In the genomic region with DNA sequence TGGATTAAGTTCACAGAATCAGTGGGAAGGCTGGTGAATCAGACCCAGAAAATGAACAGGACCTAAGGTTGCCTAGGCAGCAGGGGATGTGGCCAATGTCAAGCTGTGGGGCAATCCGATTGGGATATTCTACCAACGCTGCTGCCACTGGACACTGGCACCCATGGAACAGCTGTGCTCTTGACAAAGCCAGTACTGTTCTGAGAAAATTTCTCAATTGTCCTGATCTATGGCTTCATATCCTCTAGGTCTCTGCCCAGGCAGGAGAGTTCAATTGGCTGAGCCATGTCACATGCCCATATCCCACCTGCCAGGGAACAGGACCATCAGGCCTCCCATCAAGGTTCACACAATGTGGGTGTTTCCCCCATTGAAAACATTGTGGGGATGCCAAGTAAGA, we compare ENCODE assay signal across 19 cellular contexts. TPM values are rescaled to one million over a fixed set of nuclear protein-coding genes. Genes with fewer than 3 reads are reported as not detected.
"Had no signal": no experiment of that assay in that cellular context is flagged by ENCODE, and none has a peak within 500 bp of the region (broad histone marks: within the 10 kb centered on the region; RNA-seq: fewer than 3 reads in every experiment).

No MANE protein-coding gene starts in this region.

- H3K9me3 Mint-ChIP-seq: activated naive CD4-positive, alpha-beta T cell treated with anti-CD3 and anti-CD28 coated beads, Interleukin-2, amount 10 ng/mL, durations not matched to agents 7 days and 5 days; effector memory CD8-positive, alpha-beta T cell; natural killer cell treated with Interleukin-12 subunit alpha and Interleukin-12 subunit beta and Interleukin-15 and Interleukin-18, amount 100 ng/mL, for 72 hours; stimulated activated naive CD8-positive, alpha-beta T cell treated with anti-CD3 and anti-CD28 coated beads, Interleukin-15, amount 100 ng/mL, for 72 hours had no signal

- H3K36me3 Mint-ChIP-seq: activated naive CD4-positive, alpha-beta T cell treated with anti-CD3 and anti-CD28 coated beads, Interleukin-2, amount 10 ng/mL, durations not matched to agents 7 days and 5 days; immature natural killer cell had no signal

- H3K4me3 Mint-ChIP-seq: activated CD8-positive, alpha-beta T cell treated with anti-CD3 and anti-CD28 coated beads, Interleukin-2, amount 10 ng/mL, durations not matched to agents 7 days and 5 days; activated naive CD4-positive, alpha-beta T cell treated with anti-CD3 and anti-CD28 coated beads, Interleukin-2, amount 10 ng/mL, durations not matched to agents 7 days and 5 days; effector memory CD8-positive, alpha-beta T cell; immature natural killer cell; natural killer cell treated with Interleukin-12 subunit alpha and Interleukin-12 subunit beta and Interleukin-15 and Interleukin-18, amount 100 ng/mL, for 72 hours; stimulated activated naive CD8-positive, alpha-beta T cell treated with anti-CD3 and anti-CD28 coated beads, Interleukin-15, amount 100 ng/mL, for 72 hours had no signal

- H3K27ac Mint-ChIP-seq: activated CD8-positive, alpha-beta T cell treated with anti-CD3 and anti-CD28 coated beads, Interleukin-2, amount 10 ng/mL, durations not matched to agents 7 days and 5 days; activated naive CD4-positive, alpha-beta T cell treated with anti-CD3 and anti-CD28 coated beads, Interleukin-2, amount 10 ng/mL, durations not matched to agents 7 days and 5 days; effector memory CD8-positive, alpha-beta T cell; immature natural killer cell; natural killer cell treated with Interleukin-12 subunit alpha and Interleukin-12 subunit beta and Interleukin-15 and Interleukin-18, amount 100 ng/mL, for 72 hours; stimulated activated naive CD8-positive, alpha-beta T cell treated with anti-CD3 and anti-CD28 coated beads, Interleukin-15, amount 100 ng/mL, for 72 hours had no signal

- H3K4me3 ChIP-seq: coronary artery, lung, mucosa of descending colon, psoas muscle, tibial artery, uterus had no signal

- H3K9me3 ChIP-seq: mucosa of descending colon, psoas muscle, tibial artery, uterus had no signal

- ATAC-seq: activated CD8-positive, alpha-beta T cell treated with anti-CD3 and anti-CD28 coated beads, Interleukin-2, amount 10 ng/mL, durations not matched to agents 7 days and 5 days; effector memory CD8-positive, alpha-beta T cell; left cardiac atrium; natural killer cell treated with Interleukin-12 subunit alpha and Interleukin-12 subunit beta and Interleukin-15 and Interleukin-18, amount 100 ng/mL, for 72 hours; stimulated activated naive CD8-positive, alpha-beta T cell treated with anti-CD3 and anti-CD28 coated beads, Interleukin-15, amount 100 ng/mL, for 72 hours had no signal

- H3K27ac ChIP-seq: coronary artery, epithelial cell of prostate, psoas muscle, tibial artery, uterus, WERI-Rb-1 had no signal

- H3K27me3 ChIP-seq: tibial artery, uterus had no signal

- H3K4me1 ChIP-seq: uterus had no signal

- H3K36me3 ChIP-seq: tibial artery, uterus, WERI-Rb-1 had no signal

- DNase-seq: activated CD4-positive, alpha-beta T cell treated with anti-CD3 and anti-CD28 coated beads for 4 hours; activated CD8-positive, alpha-beta T cell treated with anti-CD3 and anti-CD28 coated beads, Interleukin-2, amount 10 ng/mL, durations not matched to agents 7 days and 5 days; activated naive CD4-positive, alpha-beta T cell treated with anti-CD3 and anti-CD28 coated beads, Interleukin-2, amount 10 ng/mL, durations not matched to agents 7 days and 5 days; central memory CD4-positive, alpha-beta T cell; effector memory CD8-positive, alpha-beta T cell; immature natural killer cell; left cardiac atrium; mucosa of descending colon; psoas muscle; stimulated activated CD4-positive, alpha-beta T cell treated with anti-CD3 and anti-CD28 coated beads, Interleukin-4, amount 100 ng/mL, for 1 hour; stimulated activated naive CD8-positive, alpha-beta T cell treated with anti-CD3 and anti-CD28 coated beads, Interleukin-15, amount 100 ng/mL, for 72 hours; T-helper 9 cell; tibial artery; uterus; WERI-Rb-1 had no signal

RNA-seq across cellular contexts. Expression of a gene that starts 6.2 kb away (rescaled TPM):
- total RNA-seq: activated CD8-positive, alpha-beta T cell treated with anti-CD3 and anti-CD28 coated beads, Interleukin-2, amount 10 ng/mL, durations not matched to agents 7 days and 5 days; natural killer cell treated with Interleukin-12 subunit alpha and Interleukin-12 subunit beta and Interleukin-15 and Interleukin-18, amount 100 ng/mL, for 72 hours had no signal
- polyA plus RNA-seq: immature natural killer cell had no signal
